Comparison of ENCODE assay signal across 8 cellular contexts in the genomic region with DNA sequence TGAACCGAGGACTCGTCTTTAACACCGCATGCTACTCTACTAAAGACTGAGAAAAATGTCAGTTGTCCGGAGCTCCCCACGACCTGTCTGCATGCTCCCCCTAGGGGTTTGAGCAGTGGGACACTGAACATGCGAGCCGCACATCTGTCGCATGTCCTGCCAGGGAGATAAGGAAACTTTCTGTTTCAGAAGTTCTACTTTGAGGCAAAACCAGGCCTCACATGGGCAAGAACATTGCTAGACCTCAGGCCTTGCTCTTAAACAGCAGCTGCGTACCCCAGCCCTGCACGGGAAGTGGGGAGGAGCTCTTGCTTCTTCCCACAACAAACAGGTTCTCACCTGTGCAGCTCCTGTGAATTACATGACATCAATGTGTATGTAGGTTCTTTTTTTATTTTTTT. TPM values are rescaled to one million over a fixed set of nuclear protein-coding genes. Genes with fewer than 3 reads are reported as not detected.
A peak's percentile ranks its signal among the peaks of the same experiment; 100 is the strongest.
DNase-seq lines count a peak whose midpoint lies in the region; ATAC-seq and TF ChIP-seq lines count a peak whose summit lies in the region.

No MANE protein-coding gene starts in this region.

- no peaks in the 10 kb centered on the region for H3K9me3 ChIP-seq in suprapubic skin

- peak; percentile 12 for DNase-seq in GM19240 (ENCODE audit: insufficient read length, low spot score)
- DNase-seq in activated CD8-positive, alpha-beta memory T cell treated with anti-CD3 and anti-CD28 coated beads, Interleukin-2, amount 50 U/mL, for 48 hours: peak; percentile 67
- DNase-seq in stimulated activated CD8-positive, alpha-beta memory T cell treated with anti-CD3 and anti-CD28 coated beads, Interleukin-15, amount 100 ng/mL, for 4 hours (ENCODE audit: low read depth in 2 of 2): peak; percentile 26 to 27
- DNase-seq in SW480 (ENCODE audit: low spot score): no peak
- no peak for DNase-seq in suprapubic skin (ENCODE audit: low spot score in 2 of 2)
- no peak for DNase-seq in NCI-H2081 (lab: John Stamatoyannopoulos, UW)
- no peak for DNase-seq in Right ventricle myocardium inferior (ENCODE audit: missing footprints)

- ATAC-seq in HG03175 (IDR thresholded peaks at IDR 0.05; ENCODE audit: unreplicated experiment): peak; percentile 55
- no peak for ATAC-seq in Right ventricle myocardium inferior

- intact Hi-C loops in Right ventricle myocardium inferior (cut with DNase I): no loop called here

- H3K4me3 ChIP-seq in suprapubic skin: no peak overlapping the region

- H3K4me1 ChIP-seq in suprapubic skin: no peaks in the 10 kb centered on the region

- no peaks in the 10 kb centered on the region for H3K27me3 ChIP-seq in suprapubic skin

- H3K27ac ChIP-seq in suprapubic skin: no peak overlapping the region

- TF ChIP-seq CTCF in suprapubic skin (IDR thresholded peaks at IDR 0.05): no peak

- TF ChIP-seq EP300 in suprapubic skin (IDR thresholded peaks at IDR 0.05): no peak

- WGBS in suprapubic skin: 98% methylated on average over 10 of the region's 10 CpGs

- TF ChIP-seq POLR2A in suprapubic skin (IDR thresholded peaks at IDR 0.05): no peak

- no peaks in the 10 kb centered on the region for H3K36me3 ChIP-seq in suprapubic skin

RNA-seq across cellular contexts. Expression of a gene that starts 30.3 kb away (rescaled TPM):
- total RNA-seq in suprapubic skin: 10 to 100 TPM; 35.2 to 59.8 (median 44.3) TPM
- 17.9 TPM for total RNA-seq in Right ventricle myocardium inferior

Comparison
In these comparisons a context has a peak if more than half of its experiments do, and no peak if none do; other contexts are left out.
1. DNase-seq: peak in GM19240 (single experiment), activated CD8-positive, alpha-beta memory T cell treated with anti-CD3 and anti-CD28 coated beads, Interleukin-2, amount 50 U/mL, for 48 hours (single experiment) and stimulated activated CD8-positive, alpha-beta memory T cell treated with anti-CD3 and anti-CD28 coated beads, Interleukin-15, amount 100 ng/mL, for 4 hours (2 of 2); none in SW480 (single experiment), suprapubic skin (0 of 2), NCI-H2081 (0 of 2) and Right ventricle myocardium inferior (single experiment).